ENCODE assay signal across 10 cellular contexts in the genomic region with DNA sequence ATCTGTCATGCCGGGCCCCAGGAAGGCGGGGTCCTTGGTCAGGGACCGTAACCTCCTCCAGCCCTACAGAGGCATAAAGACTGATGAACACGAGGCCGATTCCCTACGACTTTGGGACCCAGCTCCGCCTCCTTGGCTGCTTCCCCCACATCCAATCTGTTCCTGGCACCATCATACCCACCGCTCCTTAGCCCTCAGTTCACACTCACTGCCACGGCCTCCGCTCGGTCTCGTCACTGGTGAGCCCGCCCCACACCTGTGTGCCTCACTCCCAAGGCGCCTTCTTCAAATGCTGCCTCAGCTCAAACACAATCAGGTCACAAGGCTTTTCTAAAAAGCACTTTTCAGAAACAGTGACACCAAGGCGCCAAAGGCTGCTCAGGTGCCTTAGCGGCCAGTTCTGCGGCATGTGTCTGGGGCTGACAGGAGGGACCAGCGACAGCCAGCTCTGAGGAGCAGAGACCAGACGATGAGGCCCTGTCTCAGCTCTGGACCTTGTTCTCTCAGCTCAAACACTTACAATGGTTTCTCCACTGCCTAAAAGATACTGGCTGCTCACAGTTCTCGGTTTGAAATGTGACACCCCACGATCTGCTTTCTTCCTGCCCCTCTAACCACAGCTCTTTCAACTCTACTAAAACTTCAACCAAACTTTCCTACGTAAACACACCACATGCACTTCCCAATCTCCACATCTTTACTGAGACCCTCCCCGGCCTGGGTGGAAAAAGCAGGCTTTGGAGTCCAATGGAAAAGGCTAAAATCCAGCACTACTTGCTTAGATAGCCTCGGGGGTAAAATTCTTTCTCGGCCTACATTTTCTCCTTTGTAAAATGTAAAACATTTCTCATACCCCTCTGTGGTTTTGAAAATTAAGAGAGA. TPM values are rescaled to one million over a fixed set of nuclear protein-coding genes. Genes with fewer than 3 reads are reported as not detected.
DNase-seq lines count a peak whose midpoint lies in the region; ATAC-seq and TF ChIP-seq lines count a peak whose summit lies in the region.
"Had no signal": no experiment of that assay in that cellular context is flagged by ENCODE, and none has a peak within 500 bp of the region (broad histone marks: within the 10 kb centered on the region; RNA-seq: fewer than 3 reads in every experiment).

No MANE protein-coding gene starts in this region.

- no peaks in the 10 kb centered on the region for H3K27me3 Mint-ChIP-seq in CD8-positive, alpha-beta memory T cell
- no peaks in the 10 kb centered on the region for H3K27me3 Mint-ChIP-seq in T-helper 2 cell treated with Interferon-gamma antibody and Interleukin-4, amounts not matched to agents 5 μg/mL and 100 μg/mL, for 36 hours (ENCODE audit: low read depth)
- H3K27me3 Mint-ChIP-seq in WTC11 (ENCODE audit: low read depth): no peaks in the 10 kb centered on the region
- H3K27me3 Mint-ChIP-seq: dendritic cell treated with granulocyte-macrophage colony-stimulating factor and Interleukin-4, amounts not matched to agents 40 ng/mL and 50 ng/mL, for 4 days had no signal

- H3K27me3 ChIP-seq in CD8-positive, alpha-beta memory T cell (ENCODE audit: insufficient read depth, low read length, poor library complexity, severe bottlenecking): no peaks in the 10 kb centered on the region
- no peaks in the 10 kb centered on the region for H3K27me3 ChIP-seq in adipocyte (replicated peaks; ENCODE audit: control insufficient read depth, insufficient read depth, low read length)
- H3K27me3 ChIP-seq in trophoblast cell (ENCODE audit: insufficient read depth, low read length): no peaks in the 10 kb centered on the region

- peak overlapping the region; percentile 77 to 100 (median 98) for H3K27ac Mint-ChIP-seq in CD8-positive, alpha-beta memory T cell
- H3K27ac Mint-ChIP-seq in T-helper 2 cell treated with Interferon-gamma antibody and Interleukin-4, amounts not matched to agents 5 μg/mL and 100 μg/mL, for 36 hours: peak overlapping the region; percentile 99
- H3K27ac Mint-ChIP-seq in WTC11: no peak overlapping the region
- H3K27ac Mint-ChIP-seq: dendritic cell treated with granulocyte-macrophage colony-stimulating factor and Interleukin-4, amounts not matched to agents 40 ng/mL and 50 ng/mL, for 4 days had no signal

- no peaks in the 10 kb centered on the region for H3K79me2 ChIP-seq in trophoblast cell (ENCODE audit: control insufficient read depth, insufficient read depth, low read length, poor library complexity)

- H3K79me1 ChIP-seq in trophoblast cell (ENCODE audit: low read length): peaks cover 8% of the 10 kb centered on the region

- H3K4me2 ChIP-seq in trophoblast cell (ENCODE audit: low read length): peak overlapping the region; percentile 6

- peak overlapping the region; percentile 26 for H3K18ac ChIP-seq in trophoblast cell (ENCODE audit: low read length)

- H2BK120ac ChIP-seq in trophoblast cell (ENCODE audit: insufficient read depth, low read length, poor library complexity): peak overlapping the region; percentile 18

- H3K4me1 Mint-ChIP-seq in CD8-positive, alpha-beta memory T cell: peaks cover 45 to 55% (median 48%) of the 10 kb centered on the region in 3 donors
- H3K4me1 Mint-ChIP-seq in T-helper 2 cell treated with Interferon-gamma antibody and Interleukin-4, amounts not matched to agents 5 μg/mL and 100 μg/mL, for 36 hours (ENCODE audit: low read depth): peaks cover 42% of the 10 kb centered on the region
- H3K4me1 Mint-ChIP-seq in WTC11: no peaks in the 10 kb centered on the region

- CTCF ChIA-PET in CD8-positive, alpha-beta memory T cell (lab: Charles Lee): interaction anchor here (1.0 to 1.6 kb wide), 4 partner anchors 8 to 24 kb away, joined by 3 to 5 read pairs (median 3); no protein-coding TSS in a partner anchor
- CTCF ChIA-PET in WTC11 (lab: Charles Lee): no interaction called here

- DNase-seq in CD8-positive, alpha-beta memory T cell: peak; percentile 16 to 71 (median 64)
- peak; percentile 59 for DNase-seq in T-helper 2 cell treated with Interferon-gamma antibody and Interleukin-4, amounts not matched to agents 5 μg/mL and 100 μg/mL, for 36 hours (ENCODE audit: low spot score)
- peak; percentile 77 for DNase-seq in adipocyte (ENCODE audit: low read depth)
- peak; percentile 42 to 95 for DNase-seq in trophoblast cell
- no peak for DNase-seq in NCI-H2171 treated with DMSO at 0.1 percent for 48 hours (lab: John Stamatoyannopoulos, UW)
- DNase-seq in WTC11 (ENCODE audit: low spot score): no peak
- no peak for DNase-seq in kidney glomerular epithelial cell (lab: John Stamatoyannopoulos, UW)
- DNase-seq: left ventricle myocardium inferior had no signal

- TF ChIP-seq CTCF in WTC11 (IDR thresholded peaks at IDR 0.05): no peak

- no peak overlapping the region for H3K4ac ChIP-seq in trophoblast cell (ENCODE audit: low read depth, low read length)

- H4K8ac ChIP-seq in trophoblast cell (ENCODE audit: low read depth, low read length): peak overlapping the region; percentile 9

- peak overlapping the region; percentile 66 for H3K27ac ChIP-seq in CD8-positive, alpha-beta memory T cell (ENCODE audit: low read depth, low read length)
- peak overlapping the region; percentile 83 for H3K27ac ChIP-seq in trophoblast cell (ENCODE audit: low read depth, low read length)
- H3K27ac ChIP-seq: left ventricle myocardium inferior had no signal

- peak overlapping the region; percentile 7 for H2BK5ac ChIP-seq in trophoblast cell (ENCODE audit: low read depth, low read length, poor library complexity)

- peaks cover 56% of the 10 kb centered on the region for H3K4me1 ChIP-seq in CD8-positive, alpha-beta memory T cell (ENCODE audit: insufficient read depth, low read length)
- H3K4me1 ChIP-seq in adipocyte (ENCODE audit: control insufficient read depth, insufficient read depth, low read length) (no peaks in the 10 kb centered on the region), trophoblast cell (ENCODE audit: control insufficient read depth in 1 of 2, insufficient read depth in 2 of 2, low read length in 2 of 2) (peaks cover 19% of the 10 kb centered on the region in 2 experiments)

- 100% methylated on average over 1 of the region's 25 CpGs for WGBS in trophoblast cell (ENCODE audit: extremely low coverage, insufficient coverage, insufficient read length)

- no peaks in the 10 kb centered on the region for H3K9me3 Mint-ChIP-seq in CD8-positive, alpha-beta memory T cell
- no peaks in the 10 kb centered on the region for H3K9me3 Mint-ChIP-seq in T-helper 2 cell treated with Interferon-gamma antibody and Interleukin-4, amounts not matched to agents 5 μg/mL and 100 μg/mL, for 36 hours
- no peaks in the 10 kb centered on the region for H3K9me3 Mint-ChIP-seq in WTC11
- H3K9me3 Mint-ChIP-seq: dendritic cell treated with granulocyte-macrophage colony-stimulating factor and Interleukin-4, amounts not matched to agents 40 ng/mL and 50 ng/mL, for 4 days had no signal

- peak overlapping the region; percentile 27 for H2BK12ac ChIP-seq in trophoblast cell (ENCODE audit: low read length)

- ATAC-seq in GM18511 (IDR thresholded peaks at IDR 0.05; ENCODE audit: unreplicated experiment): no peak
- ATAC-seq in WTC11: no peak; the same call in 1 of the 2 replicates

- H2AK5ac ChIP-seq in trophoblast cell (ENCODE audit: low read length): no peak overlapping the region

- H3K9me3 ChIP-seq in CD8-positive, alpha-beta memory T cell (ENCODE audit: low read length): no peaks in the 10 kb centered on the region
- H3K9me3 ChIP-seq in adipocyte (ENCODE audit: control insufficient read depth, low read length) (no peaks in the 10 kb centered on the region), trophoblast cell (ENCODE audit: insufficient read depth, low read depth, low read length) (no peaks in the 10 kb centered on the region)
- H3K9me3 ChIP-seq: left ventricle myocardium inferior had no signal

- peak overlapping the region; percentile 40 for H3K4me3 ChIP-seq in CD8-positive, alpha-beta memory T cell (ENCODE audit: low read length)
- H3K4me3 ChIP-seq in adipocyte (ENCODE audit: low read length) (no peak overlapping the region), trophoblast cell (ENCODE audit: low read depth, low read length) (no peak overlapping the region)
- H3K4me3 ChIP-seq: left ventricle myocardium inferior had no signal

- H2AFZ ChIP-seq in trophoblast cell (ENCODE audit: insufficient read depth, low read length, poor library complexity): no peak overlapping the region

- H4K91ac ChIP-seq in trophoblast cell (ENCODE audit: low read depth, low read length): peak overlapping the region; percentile 63

- H3K14ac ChIP-seq in trophoblast cell (ENCODE audit: low read length): peak overlapping the region; percentile 40

- POLR2A ChIA-PET in CD8-positive, alpha-beta memory T cell (lab: Charles Lee): interaction anchor here (0.6 to 2.8 kb wide), 4 partner anchors 33 to 724 kb away, joined by 3 to 41 read pairs (median 4); a partner anchor contains a TSS
- POLR2A ChIA-PET in WTC11 (lab: Charles Lee): no interaction called here

- peak overlapping the region; percentile 25 to 89 (median 84) for H3K4me3 Mint-ChIP-seq in CD8-positive, alpha-beta memory T cell
- peak overlapping the region; percentile 71 for H3K4me3 Mint-ChIP-seq in T-helper 2 cell treated with Interferon-gamma antibody and Interleukin-4, amounts not matched to agents 5 μg/mL and 100 μg/mL, for 36 hours
- no peak overlapping the region for H3K4me3 Mint-ChIP-seq in WTC11
- H3K4me3 Mint-ChIP-seq: dendritic cell treated with granulocyte-macrophage colony-stimulating factor and Interleukin-4, amounts not matched to agents 40 ng/mL and 50 ng/mL, for 4 days had no signal

- H3K9ac ChIP-seq in adipocyte (ENCODE audit: low read length): no peak overlapping the region
- H3K9ac ChIP-seq in trophoblast cell (ENCODE audit: low read length): no peak overlapping the region

- peaks cover 44% of the 10 kb centered on the region for H3K36me3 ChIP-seq in CD8-positive, alpha-beta memory T cell (ENCODE audit: insufficient read depth, low read length)
- peaks cover 86% of the 10 kb centered on the region for H3K36me3 ChIP-seq in adipocyte (ENCODE audit: control insufficient read depth, insufficient read depth, low read length, severe bottlenecking)
- peaks cover 68 to 71% of the 10 kb centered on the region in 2 experiments for H3K36me3 ChIP-seq in trophoblast cell (ENCODE audit: control insufficient read depth in 1 of 2, insufficient read depth in 2 of 2, low read length in 2 of 2)

- no peak overlapping the region for H4K12ac ChIP-seq in trophoblast cell (ENCODE audit: low read depth, low read length)

- peaks cover 7 to 75% (median 24%) of the 10 kb centered on the region in 3 donors for H3K36me3 Mint-ChIP-seq in CD8-positive, alpha-beta memory T cell
- H3K36me3 Mint-ChIP-seq in T-helper 2 cell treated with Interferon-gamma antibody and Interleukin-4, amounts not matched to agents 5 μg/mL and 100 μg/mL, for 36 hours (ENCODE audit: low read depth): peaks cover 77% of the 10 kb centered on the region
- peaks cover 72% of the 10 kb centered on the region for H3K36me3 Mint-ChIP-seq in WTC11

- no peak overlapping the region for H3K23ac ChIP-seq in trophoblast cell (ENCODE audit: low read length)

RNA-seq across cellular contexts. Expression of a gene that starts 33.2 kb away (rescaled TPM):
- total RNA-seq in CD8-positive, alpha-beta memory T cell: 10 to 100 TPM; 12.6 to 14.2 TPM
- 12.9 TPM for polyA plus RNA-seq in CD8-positive, alpha-beta memory T cell
- polyA plus RNA-seq in trophoblast cell (2013): 7.4 and 8.1 TPM in 2 replicates
- total RNA-seq in WTC11 (2021): 7.8 to 9.0 TPM (median 8.8 TPM) in 3 replicates

RNA-seq across cellular contexts. Expression of a gene that starts 33.3 kb away (rescaled TPM):
- 10 to 100 TPM; 39.6 to 41.2 TPM for total RNA-seq in CD8-positive, alpha-beta memory T cell
- polyA plus RNA-seq in CD8-positive, alpha-beta memory T cell: 8.2 TPM
- polyA plus RNA-seq in trophoblast cell (2013): 19.6 and 20.6 TPM in 2 replicates
- 16.3 to 24.1 TPM (median 17.5 TPM) in 3 replicates for total RNA-seq in WTC11 (2021)

Comparison
In these comparisons a context has a peak if more than half of its experiments do, and no peak if none do; other contexts are left out.
1. DNase-seq: peak in CD8-positive, alpha-beta memory T cell (5 of 5), T-helper 2 cell treated with Interferon-gamma antibody and Interleukin-4, amounts not matched to agents 5 μg/mL and 100 μg/mL, for 36 hours (single experiment), adipocyte (single experiment) and trophoblast cell (2 of 2); none in NCI-H2171 treated with DMSO at 0.1 percent for 48 hours (single experiment), WTC11 (single experiment) and kidney glomerular epithelial cell (single experiment).